ENCODE assay signal across 1 cellular context in the genomic region with DNA sequence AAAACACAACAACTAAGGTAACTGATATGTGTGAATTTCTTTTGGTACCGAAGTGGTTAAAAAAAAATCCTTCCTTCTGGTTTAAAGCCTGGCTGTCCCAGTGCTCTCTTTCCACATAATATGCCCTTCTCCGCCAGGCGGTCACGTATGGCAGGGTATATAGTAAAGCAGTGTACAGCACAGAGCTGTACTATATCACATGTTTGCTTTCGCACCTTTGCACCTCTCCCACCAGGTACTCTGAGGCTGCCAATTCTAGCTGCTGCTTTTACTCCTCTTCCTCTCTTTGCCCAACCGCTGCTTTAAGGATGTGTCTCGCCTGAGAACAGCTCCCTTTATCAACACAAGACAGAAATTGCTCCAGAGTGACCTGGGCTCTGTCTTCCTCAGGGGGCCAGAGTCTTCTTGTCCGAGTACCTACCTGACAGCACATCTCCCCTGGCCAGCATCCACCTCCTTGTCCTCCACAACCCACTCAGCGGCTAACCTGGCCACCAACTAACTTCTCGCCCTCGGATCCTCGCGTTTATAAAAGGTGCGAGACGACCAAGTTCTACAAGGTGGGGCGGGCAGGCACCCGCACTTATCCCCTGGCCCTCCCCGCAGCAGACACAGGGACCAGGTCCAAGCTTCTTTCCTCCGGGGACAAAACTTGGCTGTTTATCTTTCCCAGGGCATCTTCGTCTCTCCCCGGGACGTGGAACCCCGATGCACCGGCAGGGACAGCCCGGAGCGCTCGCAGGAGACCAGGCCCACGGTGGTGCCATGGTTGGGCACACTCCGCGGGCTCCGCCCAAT.
TF ChIP-seq lines count a peak whose summit lies in the region.

No MANE protein-coding gene starts in this region.

TF ChIP-seq in HepG2, 621 proteins besides CTCF, POLR2A, EP300 and RAD21 (continued from another document and continues in another):
- TF ChIP-seq, protein P1, sequence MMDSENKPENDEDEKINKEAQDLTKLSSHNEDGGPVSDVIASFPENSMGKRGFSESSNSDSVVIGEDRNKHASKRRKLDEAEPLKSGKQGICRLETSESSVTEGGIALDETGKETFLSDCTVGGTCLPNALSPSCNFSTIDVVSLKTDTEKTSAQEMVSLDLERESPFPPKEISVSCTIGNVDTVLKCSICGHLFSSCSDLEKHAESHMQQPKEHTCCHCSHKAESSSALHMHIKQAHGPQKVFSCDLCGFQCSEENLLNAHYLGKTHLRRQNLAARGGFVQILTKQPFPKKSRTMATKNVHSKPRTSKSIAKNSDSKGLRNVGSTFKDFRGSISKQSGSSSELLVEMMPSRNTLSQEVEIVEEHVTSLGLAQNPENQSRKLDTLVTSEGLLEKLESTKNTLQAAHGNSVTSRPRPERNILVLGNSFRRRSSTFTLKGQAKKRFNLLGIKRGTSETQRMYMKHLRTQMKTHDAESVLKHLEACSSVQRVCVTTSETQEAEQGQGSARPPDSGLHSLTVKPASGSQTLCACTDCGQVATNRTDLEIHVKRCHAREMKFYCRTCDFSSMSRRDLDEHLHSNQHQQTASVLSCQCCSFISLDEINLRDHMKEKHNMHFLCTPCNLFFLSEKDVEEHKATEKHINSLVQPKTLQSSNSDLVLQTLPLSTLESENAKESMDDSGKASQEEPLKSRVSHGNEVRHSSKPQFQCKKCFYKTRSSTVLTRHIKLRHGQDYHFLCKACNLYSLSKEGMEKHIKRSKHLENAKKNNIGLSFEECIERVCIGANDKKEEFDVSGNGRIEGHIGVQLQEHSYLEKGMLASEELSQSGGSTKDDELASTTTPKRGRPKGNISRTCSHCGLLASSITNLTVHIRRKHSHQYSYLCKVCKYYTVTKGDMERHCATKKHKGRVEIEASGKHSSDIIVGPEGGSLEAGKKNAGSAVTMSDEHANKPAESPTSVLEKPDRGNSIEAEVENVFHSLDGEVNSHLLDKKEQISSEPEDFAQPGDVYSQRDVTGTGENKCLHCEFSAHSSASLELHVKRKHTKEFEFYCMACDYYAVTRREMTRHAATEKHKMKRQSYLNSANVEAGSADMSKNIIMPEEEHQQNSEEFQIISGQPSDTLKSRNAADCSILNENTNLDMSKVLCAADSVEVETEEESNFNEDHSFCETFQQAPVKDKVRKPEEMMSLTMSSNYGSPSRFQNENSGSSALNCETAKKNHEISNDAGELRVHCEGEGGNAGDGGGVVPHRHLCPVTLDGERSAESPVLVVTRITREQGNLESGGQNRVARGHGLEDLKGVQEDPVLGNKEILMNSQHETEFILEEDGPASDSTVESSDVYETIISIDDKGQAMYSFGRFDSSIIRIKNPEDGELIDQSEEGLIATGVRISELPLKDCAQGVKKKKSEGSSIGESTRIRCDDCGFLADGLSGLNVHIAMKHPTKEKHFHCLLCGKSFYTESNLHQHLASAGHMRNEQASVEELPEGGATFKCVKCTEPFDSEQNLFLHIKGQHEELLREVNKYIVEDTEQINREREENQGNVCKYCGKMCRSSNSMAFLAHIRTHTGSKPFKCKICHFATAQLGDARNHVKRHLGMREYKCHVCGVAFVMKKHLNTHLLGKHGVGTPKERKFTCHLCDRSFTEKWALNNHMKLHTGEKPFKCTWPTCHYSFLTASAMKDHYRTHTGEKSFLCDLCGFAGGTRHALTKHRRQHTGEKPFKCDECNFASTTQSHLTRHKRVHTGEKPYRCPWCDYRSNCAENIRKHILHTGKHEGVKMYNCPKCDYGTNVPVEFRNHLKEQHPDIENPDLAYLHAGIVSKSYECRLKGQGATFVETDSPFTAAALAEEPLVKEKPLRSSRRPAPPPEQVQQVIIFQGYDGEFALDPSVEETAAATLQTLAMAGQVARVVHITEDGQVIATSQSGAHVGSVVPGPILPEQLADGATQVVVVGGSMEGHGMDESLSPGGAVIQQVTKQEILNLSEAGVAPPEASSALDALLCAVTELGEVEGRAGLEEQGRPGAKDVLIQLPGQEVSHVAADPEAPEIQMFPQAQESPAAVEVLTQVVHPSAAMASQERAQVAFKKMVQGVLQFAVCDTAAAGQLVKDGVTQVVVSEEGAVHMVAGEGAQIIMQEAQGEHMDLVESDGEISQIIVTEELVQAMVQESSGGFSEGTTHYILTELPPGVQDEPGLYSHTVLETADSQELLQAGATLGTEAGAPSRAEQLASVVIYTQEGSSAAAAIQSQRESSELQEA (CRISPR knock-in tag; IDR thresholded peaks at IDR 0.05; ENCODE audit: not compliant biosample characterization): no peak
- TF ChIP-seq, protein P2, sequence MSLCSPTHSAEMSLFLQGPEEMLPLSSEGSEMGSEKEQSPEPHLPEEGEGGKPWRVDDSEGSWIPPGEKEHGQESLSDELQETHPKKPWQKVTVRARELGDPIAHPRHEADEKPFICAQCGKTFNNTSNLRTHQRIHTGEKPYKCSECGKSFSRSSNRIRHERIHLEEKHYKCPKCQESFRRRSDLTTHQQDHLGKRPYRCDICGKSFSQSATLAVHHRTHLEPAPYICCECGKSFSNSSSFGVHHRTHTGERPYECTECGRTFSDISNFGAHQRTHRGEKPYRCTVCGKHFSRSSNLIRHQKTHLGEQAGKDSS (CRISPR knock-in tag; IDR thresholded peaks at IDR 0.05; ENCODE audit: borderline replicate concordance, low read depth): peak; percentile 39; the same call in 1 of the 2 replicates
- TF ChIP-seq ZFX (CRISPR knock-in tag; IDR thresholded peaks at IDR 0.05; ENCODE audit: low read depth): 0 out of 2 replicates have a peak, but pooled peaks have one; percentile 22
- TF ChIP-seq ZNF75D (CRISPR knock-in tag; IDR thresholded peaks at IDR 0.05; ENCODE audit: borderline replicate concordance): 0 out of 2 replicates have a peak, but pooled peaks have one; percentile 46
- TF ChIP-seq, protein P3, sequence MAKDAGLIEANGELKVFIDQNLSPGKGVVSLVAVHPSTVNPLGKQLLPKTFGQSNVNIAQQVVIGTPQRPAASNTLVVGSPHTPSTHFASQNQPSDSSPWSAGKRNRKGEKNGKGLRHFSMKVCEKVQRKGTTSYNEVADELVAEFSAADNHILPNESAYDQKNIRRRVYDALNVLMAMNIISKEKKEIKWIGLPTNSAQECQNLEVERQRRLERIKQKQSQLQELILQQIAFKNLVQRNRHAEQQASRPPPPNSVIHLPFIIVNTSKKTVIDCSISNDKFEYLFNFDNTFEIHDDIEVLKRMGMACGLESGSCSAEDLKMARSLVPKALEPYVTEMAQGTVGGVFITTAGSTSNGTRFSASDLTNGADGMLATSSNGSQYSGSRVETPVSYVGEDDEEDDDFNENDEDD (CRISPR knock-in tag; IDR thresholded peaks at IDR 0.05; ENCODE audit: borderline replicate concordance): peak; percentile 72; the same call in 1 of the 2 replicates
- 0 out of 2 replicates have a peak, but pooled peaks have one; percentile 5 for TF ChIP-seq TOPORS (CRISPR knock-in tag; IDR thresholded peaks at IDR 0.05)
- TF ChIP-seq, protein P4, sequence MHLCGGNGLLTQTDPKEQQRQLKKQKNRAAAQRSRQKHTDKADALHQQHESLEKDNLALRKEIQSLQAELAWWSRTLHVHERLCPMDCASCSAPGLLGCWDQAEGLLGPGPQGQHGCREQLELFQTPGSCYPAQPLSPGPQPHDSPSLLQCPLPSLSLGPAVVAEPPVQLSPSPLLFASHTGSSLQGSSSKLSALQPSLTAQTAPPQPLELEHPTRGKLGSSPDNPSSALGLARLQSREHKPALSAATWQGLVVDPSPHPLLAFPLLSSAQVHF (CRISPR knock-in tag; IDR thresholded peaks at IDR 0.05): 0 out of 2 replicates have a peak, but pooled peaks have one; percentile 13
- no peak for TF ChIP-seq SPEN (CRISPR knock-in tag; IDR thresholded peaks at IDR 0.05; ENCODE audit: low read depth)
- peak; percentile 59; the same call in 1 of the 2 replicates for TF ChIP-seq ARID2 (CRISPR knock-in tag; IDR thresholded peaks at IDR 0.05; ENCODE audit: borderline replicate concordance)
- TF ChIP-seq ZNF747 (CRISPR knock-in tag; IDR thresholded peaks at IDR 0.05; ENCODE audit: borderline replicate concordance): peak; percentile 55; the same call in 1 of the 2 replicates
- TF ChIP-seq HOXA3 (CRISPR knock-in tag; IDR thresholded peaks at IDR 0.05): 0 out of 2 replicates have a peak, but pooled peaks have one; percentile 23
- peak; percentile 75; the same call in 1 of the 2 replicates for TF ChIP-seq ZNF788 (CRISPR knock-in tag; IDR thresholded peaks at IDR 0.05; ENCODE audit: borderline replicate concordance)
- no peak for TF ChIP-seq MYNN (CRISPR knock-in tag; IDR thresholded peaks at IDR 0.05; ENCODE audit: low read depth)
- peak; percentile 66; the same call in 1 of the 2 replicates for TF ChIP-seq GFI1 (CRISPR knock-in tag; IDR thresholded peaks at IDR 0.05; ENCODE audit: borderline replicate concordance)
- peak; percentile 65; the same call in 1 of the 2 replicates for TF ChIP-seq HNRNPL (IDR thresholded peaks at IDR 0.05; ENCODE audit: low read depth, low read length)
- 0 out of 2 replicates have a peak, but pooled peaks have one; percentile 48 for TF ChIP-seq ZNF256 (CRISPR knock-in tag; conservative IDR thresholded peaks at IDR 0.05)
- TF ChIP-seq ZNF724P (CRISPR knock-in tag; IDR thresholded peaks at IDR 0.05; ENCODE audit: borderline replicate concordance): no peak
- peak; percentile 53; the same call in 1 of the 2 replicates for TF ChIP-seq SNAPC2 (CRISPR knock-in tag; IDR thresholded peaks at IDR 0.05)
- TF ChIP-seq, protein P5, sequence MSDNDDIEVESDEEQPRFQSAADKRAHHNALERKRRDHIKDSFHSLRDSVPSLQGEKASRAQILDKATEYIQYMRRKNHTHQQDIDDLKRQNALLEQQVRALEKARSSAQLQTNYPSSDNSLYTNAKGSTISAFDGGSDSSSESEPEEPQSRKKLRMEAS (IDR thresholded peaks at IDR 0.05): peak; percentile 56; the same call in 1 of the 2 replicates
- TF ChIP-seq, protein P6, sequence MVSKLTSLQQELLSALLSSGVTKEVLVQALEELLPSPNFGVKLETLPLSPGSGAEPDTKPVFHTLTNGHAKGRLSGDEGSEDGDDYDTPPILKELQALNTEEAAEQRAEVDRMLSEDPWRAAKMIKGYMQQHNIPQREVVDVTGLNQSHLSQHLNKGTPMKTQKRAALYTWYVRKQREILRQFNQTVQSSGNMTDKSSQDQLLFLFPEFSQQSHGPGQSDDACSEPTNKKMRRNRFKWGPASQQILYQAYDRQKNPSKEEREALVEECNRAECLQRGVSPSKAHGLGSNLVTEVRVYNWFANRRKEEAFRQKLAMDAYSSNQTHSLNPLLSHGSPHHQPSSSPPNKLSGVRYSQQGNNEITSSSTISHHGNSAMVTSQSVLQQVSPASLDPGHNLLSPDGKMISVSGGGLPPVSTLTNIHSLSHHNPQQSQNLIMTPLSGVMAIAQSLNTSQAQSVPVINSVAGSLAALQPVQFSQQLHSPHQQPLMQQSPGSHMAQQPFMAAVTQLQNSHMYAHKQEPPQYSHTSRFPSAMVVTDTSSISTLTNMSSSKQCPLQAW (CRISPR knock-in tag; IDR thresholded peaks at IDR 0.05): peak; percentile 53; the same call in 1 of the 2 replicates
- TF ChIP-seq ZNF7 (CRISPR knock-in tag; IDR thresholded peaks at IDR 0.05): no peak
- TF ChIP-seq, protein P7, sequence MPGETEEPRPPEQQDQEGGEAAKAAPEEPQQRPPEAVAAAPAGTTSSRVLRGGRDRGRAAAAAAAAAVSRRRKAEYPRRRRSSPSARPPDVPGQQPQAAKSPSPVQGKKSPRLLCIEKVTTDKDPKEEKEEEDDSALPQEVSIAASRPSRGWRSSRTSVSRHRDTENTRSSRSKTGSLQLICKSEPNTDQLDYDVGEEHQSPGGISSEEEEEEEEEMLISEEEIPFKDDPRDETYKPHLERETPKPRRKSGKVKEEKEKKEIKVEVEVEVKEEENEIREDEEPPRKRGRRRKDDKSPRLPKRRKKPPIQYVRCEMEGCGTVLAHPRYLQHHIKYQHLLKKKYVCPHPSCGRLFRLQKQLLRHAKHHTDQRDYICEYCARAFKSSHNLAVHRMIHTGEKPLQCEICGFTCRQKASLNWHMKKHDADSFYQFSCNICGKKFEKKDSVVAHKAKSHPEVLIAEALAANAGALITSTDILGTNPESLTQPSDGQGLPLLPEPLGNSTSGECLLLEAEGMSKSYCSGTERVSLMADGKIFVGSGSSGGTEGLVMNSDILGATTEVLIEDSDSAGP (CRISPR knock-in tag; IDR thresholded peaks at IDR 0.05; ENCODE audit: borderline replicate concordance): 0 out of 2 replicates have a peak, but pooled peaks have one; percentile 66
- TF ChIP-seq IKZF1 (IDR thresholded peaks at IDR 0.05): no peak
- TF ChIP-seq, protein P8, sequence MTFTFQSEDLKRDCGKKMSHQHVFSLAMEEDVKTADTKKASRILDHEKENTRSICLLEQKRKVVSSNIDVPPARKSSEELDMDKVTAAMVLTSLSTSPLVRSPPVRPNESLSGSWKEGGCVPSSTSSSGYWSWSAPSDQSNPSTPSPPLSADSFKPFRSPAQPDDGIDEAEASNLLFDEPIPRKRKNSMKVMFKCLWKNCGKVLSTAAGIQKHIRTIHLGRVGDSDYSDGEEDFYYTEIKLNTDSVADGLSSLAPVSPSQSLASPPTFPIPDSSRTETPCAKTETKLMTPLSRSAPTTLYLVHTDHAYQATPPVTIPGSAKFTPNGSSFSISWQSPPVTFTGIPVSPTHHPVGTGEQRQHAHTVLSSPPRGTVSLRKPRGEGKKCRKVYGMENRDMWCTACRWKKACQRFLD (CRISPR knock-in tag; IDR thresholded peaks at IDR 0.05; ENCODE audit: borderline replicate concordance): 0 out of 2 replicates have a peak, but pooled peaks have one; percentile 41
- TF ChIP-seq SATB2 (CRISPR knock-in tag; IDR thresholded peaks at IDR 0.05): no peak
- 0 out of 2 replicates have a peak, but pooled peaks have one; percentile 8 for TF ChIP-seq ZNF792 (CRISPR knock-in tag; IDR thresholded peaks at IDR 0.05)
- TF ChIP-seq, protein P9, sequence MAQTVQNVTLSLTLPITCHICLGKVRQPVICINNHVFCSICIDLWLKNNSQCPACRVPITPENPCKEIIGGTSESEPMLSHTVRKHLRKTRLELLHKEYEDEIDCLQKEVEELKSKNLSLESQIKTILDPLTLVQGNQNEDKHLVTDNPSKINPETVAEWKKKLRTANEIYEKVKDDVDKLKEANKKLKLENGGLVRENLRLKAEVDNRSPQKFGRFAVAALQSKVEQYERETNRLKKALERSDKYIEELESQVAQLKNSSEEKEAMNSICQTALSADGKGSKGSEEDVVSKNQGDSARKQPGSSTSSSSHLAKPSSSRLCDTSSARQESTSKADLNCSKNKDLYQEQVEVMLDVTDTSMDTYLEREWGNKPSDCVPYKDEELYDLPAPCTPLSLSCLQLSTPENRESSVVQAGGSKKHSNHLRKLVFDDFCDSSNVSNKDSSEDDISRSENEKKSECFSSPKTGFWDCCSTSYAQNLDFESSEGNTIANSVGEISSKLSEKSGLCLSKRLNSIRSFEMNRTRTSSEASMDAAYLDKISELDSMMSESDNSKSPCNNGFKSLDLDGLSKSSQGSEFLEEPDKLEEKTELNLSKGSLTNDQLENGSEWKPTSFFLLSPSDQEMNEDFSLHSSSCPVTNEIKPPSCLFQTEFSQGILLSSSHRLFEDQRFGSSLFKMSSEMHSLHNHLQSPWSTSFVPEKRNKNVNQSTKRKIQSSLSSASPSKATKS (CRISPR knock-in tag; IDR thresholded peaks at IDR 0.05): 0 out of 2 replicates have a peak, but pooled peaks have one; percentile 15
- no peak for TF ChIP-seq CREM (IDR thresholded peaks at IDR 0.05)
- no peak for TF ChIP-seq CREM (CRISPR knock-in tag; IDR thresholded peaks at IDR 0.05)
- TF ChIP-seq RBM39 (IDR thresholded peaks at IDR 0.05; ENCODE audit: low read depth, low read length, poor library complexity, severe bottlenecking): no peak
- no peak for TF ChIP-seq FOSL1 (CRISPR knock-in tag; IDR thresholded peaks at IDR 0.05; ENCODE audit: borderline replicate concordance)
